27 cellular contexts compared by ENCODE assay signal in genomic region chr22:42984397-42984796, GRCh38. TPM values are rescaled to one million over a fixed set of nuclear protein-coding genes. Genes with fewer than 3 reads are reported as not detected.
A peak's percentile ranks its signal among the peaks of the same experiment; 100 is the strongest.
DNase-seq lines count a peak whose midpoint lies in the region; ATAC-seq and TF ChIP-seq lines count a peak whose summit lies in the region.
"Had no signal": no experiment of that assay in that cellular context is flagged by ENCODE, and none has a peak within 500 bp of the region (broad histone marks: within the 10 kb centered on the region; RNA-seq: fewer than 3 reads in every experiment).

No MANE protein-coding gene starts in this region.

- ATAC-seq in activated CD8-positive, alpha-beta T cell treated with anti-CD3 and anti-CD28 coated beads, Interleukin-2, amount 10 ng/mL, durations not matched to agents 7 days and 5 days, result no peak
- no peak for ATAC-seq in activated CD8-positive, alpha-beta T cell treated with anti-CD3 and anti-CD28 coated beads for 36 hours
- no peak for ATAC-seq in body of pancreas
- no peak for ATAC-seq in GM21390 (IDR thresholded peaks at IDR 0.05; ENCODE audit: unreplicated experiment)
- ATAC-seq: activated CD4-positive, alpha-beta T cell treated with anti-CD3 and anti-CD28 coated beads for 36 hours; K562; Panc1; sciatic nerve had no signal

- POLR2A ChIA-PET in activated CD8-positive, alpha-beta T cell treated with anti-CD3 and anti-CD28 coated beads, Interleukin-2, amount 10 ng/mL, durations not matched to agents 7 days and 5 days (lab: Charles Lee), result no interaction called here
- POLR2A ChIA-PET in activated CD8-positive, alpha-beta T cell treated with anti-CD3 and anti-CD28 coated beads for 36 hours (lab: Charles Lee), result interaction anchor here (1.3 kb wide), 1 partner anchor 31 kb away, joined by 3 read pairs; the partner anchor contains the start of gene PACSIN2

- H3K4me3 ChIP-seq in body of pancreas (no peak overlapping the region), foreskin fibroblast (ENCODE audit: low read depth in 1 of 2, low read length in 2 of 2) (no peak overlapping the region)
- H3K4me3 ChIP-seq: breast epithelium, K562, lung, neural progenitor cell had no signal

- no peaks in the 10 kb centered on the region for H3K36me3 ChIP-seq in body of pancreas (replicated peaks in 1 of 2; ENCODE audit: insufficient read depth in 1 of 2, low read depth in 2 of 2)
- H3K36me3 ChIP-seq: breast epithelium, neural progenitor cell had no signal

- no peaks in the 10 kb centered on the region for H3K4me1 Mint-ChIP-seq in activated CD8-positive, alpha-beta T cell treated with anti-CD3 and anti-CD28 coated beads, Interleukin-2, amount 10 ng/mL, durations not matched to agents 7 days and 5 days (ENCODE audit: low read depth)
- peaks cover 15% of the 10 kb centered on the region for H3K4me1 Mint-ChIP-seq in activated CD8-positive, alpha-beta T cell treated with anti-CD3 and anti-CD28 coated beads for 36 hours (ENCODE audit: low read depth)
- H3K4me1 Mint-ChIP-seq in nephron progenitor cell (peaks cover 40% of the 10 kb centered on the region), type B pancreatic cell (ENCODE audit: unreplicated experiment) (peaks cover 31% of the 10 kb centered on the region)

- H3K9me3 ChIP-seq in body of pancreas, result no peaks in the 10 kb centered on the region
- H3K9me3 ChIP-seq: breast epithelium had no signal

- CTCF ChIA-PET in activated CD8-positive, alpha-beta T cell treated with anti-CD3 and anti-CD28 coated beads, Interleukin-2, amount 10 ng/mL, durations not matched to agents 7 days and 5 days (lab: Charles Lee), result no interaction called here
- CTCF ChIA-PET in activated CD8-positive, alpha-beta T cell treated with anti-CD3 and anti-CD28 coated beads for 36 hours (lab: Charles Lee), result interaction anchor here (1.6 kb wide), 1 partner anchor 78 kb away, joined by 3 read pairs; no protein-coding TSS in a partner anchor

- DNase-seq in activated CD8-positive, alpha-beta T cell treated with anti-CD3 and anti-CD28 coated beads, Interleukin-2, amount 10 ng/mL, durations not matched to agents 7 days and 5 days, result no peak
- DNase-seq in activated CD8-positive, alpha-beta T cell treated with anti-CD3 and anti-CD28 coated beads for 36 hours, result no peak
- DNase-seq in body of pancreas (no peak), nephron progenitor cell (no peak), type B pancreatic cell (ENCODE audit: extremely low spot score, unreplicated experiment) (no peak), foreskin fibroblast (no peak), NCI-H1417 treated with DMSO at 0.1 percent for 48 hours (lab: John Stamatoyannopoulos, UW) (no peak)
- DNase-seq: 8988T; activated CD4-positive, alpha-beta T cell treated with anti-CD3 and anti-CD28 coated beads for 36 hours; C1 segment of cervical spinal cord; hypothalamus; NCI-H1105; NCI-H1930; NCI-H526; SHP77 treated with DMSO at 0.1 percent for 48 hours; stimulated activated CD4-positive, alpha-beta T cell treated with anti-CD3 and anti-CD28 coated beads, Interleukin-12 subunit alpha, Interleukin-12 subunit beta, amount 100 ng/mL, for 4 hours; stimulated activated CD4-positive, alpha-beta T cell treated with anti-CD3 and anti-CD28 coated beads, Interleukin-2, amount 100 ng/mL, for 48 hours; trophoblast cell had no signal

- intact Hi-C loops in activated CD8-positive, alpha-beta T cell treated with anti-CD3 and anti-CD28 coated beads for 36 hours (cut with micrococcal nuclease), result no loop called here
- intact Hi-C loops in body of pancreas (cut with DNase I), result no loop called here

- no peaks in the 10 kb centered on the region for H3K36me3 Mint-ChIP-seq in activated CD8-positive, alpha-beta T cell treated with anti-CD3 and anti-CD28 coated beads, Interleukin-2, amount 10 ng/mL, durations not matched to agents 7 days and 5 days (ENCODE audit: low read depth)
- H3K36me3 Mint-ChIP-seq in activated CD8-positive, alpha-beta T cell treated with anti-CD3 and anti-CD28 coated beads for 36 hours (ENCODE audit: low read depth), result no peaks in the 10 kb centered on the region
- H3K36me3 Mint-ChIP-seq in nephron progenitor cell (ENCODE audit: low read depth) (peaks cover 20% of the 10 kb centered on the region), type B pancreatic cell (no peaks in the 10 kb centered on the region)
- H3K36me3 Mint-ChIP-seq: activated naive CD4-positive, alpha-beta T cell treated with anti-CD3 and anti-CD28 coated beads, Interleukin-2, amount 50 U/mL, for 24 hours had no signal

- H3K4me3 Mint-ChIP-seq in activated CD8-positive, alpha-beta T cell treated with anti-CD3 and anti-CD28 coated beads, Interleukin-2, amount 10 ng/mL, durations not matched to agents 7 days and 5 days, result no peak overlapping the region
- no peak overlapping the region for H3K4me3 Mint-ChIP-seq in activated CD8-positive, alpha-beta T cell treated with anti-CD3 and anti-CD28 coated beads for 36 hours
- no peak overlapping the region for H3K4me3 Mint-ChIP-seq in nephron progenitor cell
- no peak overlapping the region for H3K4me3 Mint-ChIP-seq in type B pancreatic cell
- H3K4me3 Mint-ChIP-seq: activated CD4-positive, alpha-beta T cell treated with anti-CD3 and anti-CD28 coated beads for 36 hours; activated naive CD4-positive, alpha-beta T cell treated with anti-CD3 and anti-CD28 coated beads, Interleukin-2, amount 50 U/mL, for 24 hours; neural progenitor cell had no signal

- TF ChIP-seq CTCF in activated CD8-positive, alpha-beta T cell treated with anti-CD3 and anti-CD28 coated beads for 36 hours (IDR thresholded peaks at IDR 0.05), result no peak
- no peak for TF ChIP-seq CTCF in body of pancreas (IDR thresholded peaks at IDR 0.05)
- no peak for TF ChIP-seq CTCF in nephron progenitor cell (IDR thresholded peaks at IDR 0.05)
- no peak for TF ChIP-seq CTCF in type B pancreatic cell (conservative IDR thresholded peaks at IDR 0.05)
- TF ChIP-seq CTCF in foreskin fibroblast (IDR thresholded peaks at IDR 0.05; ENCODE audit: low read depth, low read length), result no peak

- WGBS in body of pancreas, 2 donors, result 58 to 61% methylated on average over 4 of the region's 4 CpGs

- H3K4me1 ChIP-seq in body of pancreas, result peaks cover 41% of the 10 kb centered on the region
- H3K4me1 ChIP-seq: breast epithelium had no signal

- H3K27ac Mint-ChIP-seq in activated CD8-positive, alpha-beta T cell treated with anti-CD3 and anti-CD28 coated beads, Interleukin-2, amount 10 ng/mL, durations not matched to agents 7 days and 5 days, result peak overlapping the region; percentile 2
- no peak overlapping the region for H3K27ac Mint-ChIP-seq in activated CD8-positive, alpha-beta T cell treated with anti-CD3 and anti-CD28 coated beads for 36 hours
- H3K27ac Mint-ChIP-seq in nephron progenitor cell, result peak overlapping the region; percentile 29
- H3K27ac Mint-ChIP-seq in type B pancreatic cell, result peak overlapping the region; percentile 21
- H3K27ac Mint-ChIP-seq: activated CD4-positive, alpha-beta T cell treated with anti-CD3 and anti-CD28 coated beads for 36 hours; activated naive CD4-positive, alpha-beta T cell treated with anti-CD3 and anti-CD28 coated beads, Interleukin-2, amount 50 U/mL, for 24 hours; activated T-helper 2 cell treated with anti-CD3 and anti-CD28 coated beads, Interferon-gamma antibody, Interleukin-2, Interleukin-4, amounts not matched to agents 10 μg/mL and 5 μg/mL and 100 μg/mL, durations not matched to agents 14 hours and 24 hours and 36 hours; neural progenitor cell had no signal

- TF ChIP-seq POLR2A in body of pancreas (IDR thresholded peaks at IDR 0.05), result no peak

- no peaks in the 10 kb centered on the region for H3K27me3 ChIP-seq in body of pancreas
- H3K27me3 ChIP-seq: breast epithelium, neural progenitor cell had no signal

- peak overlapping the region in 3 of 4 donors; percentile 1 to 44 (median 6) for H3K27ac ChIP-seq in body of pancreas
- H3K27ac ChIP-seq: breast epithelium, neural progenitor cell had no signal

- no peaks in the 10 kb centered on the region for H3K9me3 Mint-ChIP-seq in activated CD8-positive, alpha-beta T cell treated with anti-CD3 and anti-CD28 coated beads, Interleukin-2, amount 10 ng/mL, durations not matched to agents 7 days and 5 days (ENCODE audit: insufficient read depth)
- no peaks in the 10 kb centered on the region for H3K9me3 Mint-ChIP-seq in activated CD8-positive, alpha-beta T cell treated with anti-CD3 and anti-CD28 coated beads for 36 hours
- H3K9me3 Mint-ChIP-seq in nephron progenitor cell (peaks cover 23% of the 10 kb centered on the region), type B pancreatic cell (no peaks in the 10 kb centered on the region)
- H3K9me3 Mint-ChIP-seq: activated naive CD4-positive, alpha-beta T cell treated with anti-CD3 and anti-CD28 coated beads, Interleukin-2, amount 50 U/mL, for 24 hours; activated T-helper 2 cell treated with anti-CD3 and anti-CD28 coated beads, Interferon-gamma antibody, Interleukin-2, Interleukin-4, amounts not matched to agents 10 μg/mL and 5 μg/mL and 100 μg/mL, durations not matched to agents 14 hours and 24 hours and 36 hours had no signal

- no peaks in the 10 kb centered on the region for H3K27me3 Mint-ChIP-seq in activated CD8-positive, alpha-beta T cell treated with anti-CD3 and anti-CD28 coated beads, Interleukin-2, amount 10 ng/mL, durations not matched to agents 7 days and 5 days (ENCODE audit: low read depth)
- H3K27me3 Mint-ChIP-seq in activated CD8-positive, alpha-beta T cell treated with anti-CD3 and anti-CD28 coated beads for 36 hours, result no peaks in the 10 kb centered on the region
- H3K27me3 Mint-ChIP-seq in nephron progenitor cell (ENCODE audit: low read depth, poor library complexity) (no peaks in the 10 kb centered on the region), type B pancreatic cell (no peaks in the 10 kb centered on the region)
- H3K27me3 Mint-ChIP-seq: activated CD4-positive, alpha-beta T cell treated with anti-CD3 and anti-CD28 coated beads for 36 hours; activated naive CD4-positive, alpha-beta T cell treated with anti-CD3 and anti-CD28 coated beads, Interleukin-2, amount 50 U/mL, for 24 hours had no signal

RNA-seq across cellular contexts. Expression of gene PACSIN2, which starts 30.6 kb away (rescaled TPM):
- 10 to 100 TPM; 27.5 to 30.8 TPM for total RNA-seq in activated CD8-positive, alpha-beta T cell treated with anti-CD3 and anti-CD28 coated beads, Interleukin-2, amount 10 ng/mL, durations not matched to agents 7 days and 5 days
- 10 to 100 TPM; 33.5 to 35.7 TPM for total RNA-seq in activated CD8-positive, alpha-beta T cell treated with anti-CD3 and anti-CD28 coated beads for 36 hours
- total RNA-seq in body of pancreas (100 to 1,000 TPM; 117 to 118 TPM), type B pancreatic cell (ENCODE audit: low replicate concordance) (53.4 and 89.1 TPM in 2 replicates)
